8 cellular contexts compared by ENCODE assay signal in the genomic region with DNA sequence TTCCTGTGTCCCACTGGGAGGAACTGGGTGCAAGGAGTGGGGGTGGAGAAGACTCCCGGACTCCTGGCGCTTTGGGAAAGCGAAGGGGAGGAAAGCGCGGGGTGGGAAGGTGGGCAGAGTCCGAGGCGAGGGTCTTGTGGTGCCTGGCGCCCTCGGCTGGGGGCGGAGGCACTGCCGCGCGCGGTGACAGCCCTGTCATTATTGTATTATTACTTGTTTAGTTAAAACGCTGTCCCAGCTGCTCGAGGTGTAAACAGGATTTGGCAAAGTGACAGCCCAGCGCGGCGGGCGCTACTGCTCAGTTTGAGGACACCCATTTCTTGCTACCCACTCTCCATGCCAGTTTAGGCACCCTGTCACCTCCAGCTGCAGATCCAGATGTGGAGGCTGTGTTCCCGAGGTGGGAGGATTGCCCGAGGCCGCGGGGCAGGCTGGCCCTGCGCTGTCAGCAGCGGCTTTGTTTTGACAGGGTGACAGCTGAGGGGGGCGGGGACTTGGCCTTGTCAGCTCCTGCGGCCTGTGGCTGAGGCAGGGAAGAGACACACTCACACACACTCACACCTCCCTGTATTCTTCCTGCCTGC. TPM values are rescaled to one million over a fixed set of nuclear protein-coding genes. Genes with fewer than 3 reads are reported as not detected.
DNase-seq lines count a peak whose midpoint lies in the region; ATAC-seq and TF ChIP-seq lines count a peak whose summit lies in the region.

No MANE protein-coding gene starts in this region.

- H3K79me2 ChIP-seq in OCI-LY3 (ENCODE audit: low read length), result peaks cover 22% of the 10 kb centered on the region

- H3K36me3 Mint-ChIP-seq in activated T-cell treated with anti-CD3 and anti-CD28 coated beads, Interleukin-2, amount 50 U/mL, for 4 hours (ENCODE audit: insufficient read depth), result no peaks in the 10 kb centered on the region

- peak; percentile 62 for DNase-seq in activated T-cell treated with anti-CD3 and anti-CD28 coated beads, Interleukin-2, amount 50 U/mL, for 4 hours
- DNase-seq in stimulated activated CD8-positive, alpha-beta memory T cell treated with anti-CD3 and anti-CD28 coated beads, Interleukin-7, amount 100 ng/mL, for 4 hours (ENCODE audit: low read depth in 2 of 2), result peak; percentile 55 to 69

- H3K9me3 Mint-ChIP-seq in activated T-cell treated with anti-CD3 and anti-CD28 coated beads, Interleukin-2, amount 50 U/mL, for 4 hours, result no peaks in the 10 kb centered on the region

- H3K27me3 ChIP-seq in BLaER1 treated with 17β-estradiol and CSF1 and Interleukin-3, amounts not matched to agents 10 nM and 100 nM, result no peaks in the 10 kb centered on the region
- no peaks in the 10 kb centered on the region for H3K27me3 ChIP-seq in OCI-LY3 (ENCODE audit: low read depth, low read length)
- no peaks in the 10 kb centered on the region for H3K27me3 ChIP-seq in muscle layer of duodenum (ENCODE audit: low read depth, low read length)

- H3K4me1 ChIP-seq in BLaER1 treated with 17β-estradiol and CSF1 and Interleukin-3, amounts not matched to agents 10 nM and 100 nM, result peaks cover 40 to 54% (median 48%) of the 10 kb centered on the region in 10 experiments
- H3K4me1 ChIP-seq in OCI-LY3 (ENCODE audit: low read length) (peaks cover 30% of the 10 kb centered on the region), muscle layer of duodenum (ENCODE audit: control insufficient read depth in 1 of 2, insufficient read depth in 2 of 2, low read length in 2 of 2) (peaks cover 8 to 22% of the 10 kb centered on the region in 2 donors)

- no peak overlapping the region for H2AFZ ChIP-seq in OCI-LY3 (ENCODE audit: low read depth, low read length)

- H3K4me1 Mint-ChIP-seq in activated T-cell treated with anti-CD3 and anti-CD28 coated beads, Interleukin-2, amount 50 U/mL, for 4 hours (ENCODE audit: low read depth), result peaks cover 65% of the 10 kb centered on the region

- peak overlapping the region; percentile 84 to 90 (median 87) for H3K9ac ChIP-seq in BLaER1 treated with 17β-estradiol and CSF1 and Interleukin-3, amounts not matched to agents 10 nM and 100 nM
- H3K9ac ChIP-seq in OCI-LY3 (ENCODE audit: low read length), result peak overlapping the region; percentile 66

- no peaks in the 10 kb centered on the region for H3K36me3 ChIP-seq in BLaER1 treated with 17β-estradiol and CSF1 and Interleukin-3, amounts not matched to agents 10 nM and 100 nM
- H3K36me3 ChIP-seq in OCI-LY3 (replicated peaks; ENCODE audit: low read depth, low read length) (no peaks in the 10 kb centered on the region), muscle layer of duodenum (ENCODE audit: control insufficient read depth in 1 of 2, insufficient read depth in 2 of 2, low read length in 2 of 2) (no peaks in the 10 kb centered on the region)

- peak overlapping the region; percentile 3 to 91 (median 82); a peak in 20 of 22 replicates for H3K27ac ChIP-seq in BLaER1 treated with 17β-estradiol and CSF1 and Interleukin-3, amounts not matched to agents 10 nM and 100 nM
- H3K27ac ChIP-seq in OCI-LY3 (ENCODE audit: low read length), result peak overlapping the region; percentile 71; the same call in 1 of the 2 replicates
- peak overlapping the region; percentile 82 for H3K27ac ChIP-seq in muscle layer of duodenum (ENCODE audit: low read length)

- H3K4me2 ChIP-seq in BLaER1 treated with 17β-estradiol and CSF1 and Interleukin-3, amounts not matched to agents 10 nM and 100 nM, result peak overlapping the region; percentile 88 to 99 (median 97)
- H3K4me2 ChIP-seq in OCI-LY3 (ENCODE audit: low read length), result peak overlapping the region; percentile 86

- no peaks in the 10 kb centered on the region for H3K27me3 Mint-ChIP-seq in activated T-cell treated with anti-CD3 and anti-CD28 coated beads, Interleukin-2, amount 50 U/mL, for 4 hours (ENCODE audit: low read depth)

- no peak for TF ChIP-seq CTCF in OCI-LY3 (IDR thresholded peaks at IDR 0.05; ENCODE audit: low read depth, low read length)

- peak overlapping the region; percentile 71 to 96 (median 90) for H3K4me3 ChIP-seq in BLaER1 treated with 17β-estradiol and CSF1 and Interleukin-3, amounts not matched to agents 10 nM and 100 nM
- H3K4me3 ChIP-seq in OCI-LY3 (ENCODE audit: low read length) (peak overlapping the region; percentile 80), muscle layer of duodenum (ENCODE audit: low read depth in 1 of 2, low read length in 2 of 2) (peak overlapping the region; percentile 80 to 91)

- H4K20me1 ChIP-seq in BLaER1 treated with 17β-estradiol and CSF1 and Interleukin-3, amounts not matched to agents 10 nM and 100 nM, result peaks cover 0 to 32% (median 11%) of the 10 kb centered on the region in 11 experiments; a peak in 10 of 22 replicates
- peaks cover 9% of the 10 kb centered on the region; the same call in 1 of the 2 replicates for H4K20me1 ChIP-seq in OCI-LY3 (ENCODE audit: insufficient read depth, low read length)

- peak; percentile 43 for ATAC-seq in GM19351 (IDR thresholded peaks at IDR 0.05; ENCODE audit: unreplicated experiment)
- peak; percentile 45 for ATAC-seq in HG03460 (IDR thresholded peaks at IDR 0.05; ENCODE audit: unreplicated experiment)
- peak; percentile 42 to 44 for ATAC-seq in activated T-cell treated with anti-CD3 and anti-CD28 coated beads, Interleukin-2, amount 50 U/mL, for 4 hours
- peak; percentile 80 for ATAC-seq in esophagus mucosa

- no peaks in the 10 kb centered on the region for H3K9me3 ChIP-seq in BLaER1 treated with 17β-estradiol and CSF1 and Interleukin-3, amounts not matched to agents 10 nM and 100 nM (replicated peaks in 1 of 11)
- H3K9me3 ChIP-seq in OCI-LY3 (ENCODE audit: insufficient read depth, low read length) (no peaks in the 10 kb centered on the region), muscle layer of duodenum (ENCODE audit: control insufficient read depth in 1 of 2, low read length in 2 of 2) (no peaks in the 10 kb centered on the region)

- H3K4me3 Mint-ChIP-seq in activated T-cell treated with anti-CD3 and anti-CD28 coated beads, Interleukin-2, amount 50 U/mL, for 4 hours, result peak overlapping the region; percentile 90

RNA-seq across cellular contexts. Expression of gene KAT2B, which starts 1.0 kb away (rescaled TPM):
- 10 to 100 TPM; 11.5 to 28.0 (median 18.9) TPM for total RNA-seq in activated T-cell treated with anti-CD3 and anti-CD28 coated beads, Interleukin-2, amount 50 U/mL, for 4 hours
- total RNA-seq in esophagus mucosa, result 30.7 TPM

RNA-seq across cellular contexts. Expression of gene PP2D1, which starts 29.2 kb away (rescaled TPM):
- not detected for total RNA-seq in activated T-cell treated with anti-CD3 and anti-CD28 coated beads, Interleukin-2, amount 50 U/mL, for 4 hours
- not detected for total RNA-seq in esophagus mucosa

Comparison
In these comparisons a context has a peak if more than half of its experiments do, and no peak if none do; other contexts are left out.
1. Peak in every context shown above with its lines: DNase-seq, ATAC-seq, H3K4me3 ChIP-seq and H3K27ac ChIP-seq.